In the genomic region with DNA sequence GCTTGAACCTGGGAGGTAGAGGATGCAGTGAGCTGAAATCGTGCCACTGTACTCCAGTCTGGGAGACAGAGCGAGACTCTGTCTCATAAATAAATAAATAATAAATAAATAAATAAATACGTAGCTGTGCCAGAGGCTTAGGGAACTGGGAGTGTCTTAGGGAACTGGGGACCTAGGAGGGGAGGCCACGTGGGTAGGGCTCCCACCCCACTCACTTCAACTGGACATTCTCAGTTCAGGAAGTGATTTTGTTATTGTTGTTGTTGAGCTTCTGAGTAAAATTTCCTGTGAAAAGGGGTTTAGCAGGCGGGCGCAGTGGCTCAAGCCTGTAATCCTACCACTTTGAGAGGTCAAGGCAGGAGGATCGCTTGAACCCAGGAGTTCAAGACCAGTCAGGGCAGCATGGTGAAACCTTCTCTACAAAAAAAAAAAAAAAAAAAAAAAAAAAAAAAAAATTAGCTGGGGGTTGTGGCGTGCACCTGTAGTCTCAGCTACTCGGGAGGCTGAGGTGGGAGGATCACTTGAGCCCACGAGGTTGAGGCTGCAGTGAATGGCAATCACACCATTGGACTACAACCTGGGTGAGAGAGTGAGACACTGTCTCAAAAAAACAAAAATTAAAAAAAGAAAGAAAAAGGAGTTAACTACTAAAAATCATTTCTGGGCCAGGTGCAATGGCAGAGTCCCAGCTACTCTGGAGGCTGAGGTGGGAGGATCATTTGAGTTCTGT, we compare ENCODE assay signal across 22 cellular contexts.
"Had no signal": no experiment of that assay in that cellular context is flagged by ENCODE, and none has a peak within 500 bp of the region (broad histone marks: within the 10 kb centered on the region; RNA-seq: fewer than 3 reads in every experiment).

No MANE protein-coding gene starts in this region.

- H3K79me2 ChIP-seq: hepatocyte had no signal

- H3K27ac ChIP-seq: coronary artery, hepatocyte had no signal

- H2AFZ ChIP-seq: hepatocyte had no signal

- H3K4me2 ChIP-seq: hepatocyte had no signal

- H3K36me3 ChIP-seq: left lung had no signal

- H3K27ac Mint-ChIP-seq: activated CD4-positive, alpha-beta T cell treated with anti-CD3 and anti-CD28 coated beads, Interleukin-2, amount 10 ng/mL, durations not matched to agents 24 days and 14 days; activated naive CD4-positive, alpha-beta T cell treated with anti-CD3 and anti-CD28 coated beads, Interleukin-2, amount 50 U/mL, for 72 hours; activated T-cell treated with anti-CD3 and anti-CD28 coated beads, Interleukin-2, amount 50 U/mL, for 72 hours; nephron progenitor cell; progenitor cell of endocrine pancreas; WTC11 had no signal

- H3K36me3 Mint-ChIP-seq: activated naive CD4-positive, alpha-beta T cell treated with anti-CD3 and anti-CD28 coated beads, Interleukin-2, amount 50 U/mL, for 72 hours; WTC11 had no signal

- H3K4me3 ChIP-seq: coronary artery, hepatocyte, left lung had no signal

- H3K9me3 ChIP-seq: left lung had no signal

- H3K27me3 Mint-ChIP-seq: activated CD4-positive, alpha-beta T cell treated with anti-CD3 and anti-CD28 coated beads, Interleukin-2, amount 10 ng/mL, durations not matched to agents 24 days and 14 days; progenitor cell of endocrine pancreas had no signal

- H3K4me3 Mint-ChIP-seq: activated CD4-positive, alpha-beta T cell treated with anti-CD3 and anti-CD28 coated beads, Interleukin-2, amount 10 ng/mL, durations not matched to agents 24 days and 14 days; activated T-cell treated with anti-CD3 and anti-CD28 coated beads, Interleukin-2, amount 50 U/mL, for 72 hours; nephron progenitor cell; WTC11 had no signal

- DNase-seq: activated CD4-positive, alpha-beta T cell treated with anti-CD3 and anti-CD28 coated beads, Interleukin-2, amount 10 ng/mL, durations not matched to agents 24 days and 14 days; activated CD8-positive, alpha-beta memory T cell treated with anti-CD3 and anti-CD28 coated beads, Interleukin-2, amount 50 U/mL, for 48 hours; activated gamma-delta T cell; activated T-cell treated with anti-CD3 and anti-CD28 coated beads, Interleukin-2, amount 50 U/mL, for 72 hours; effector memory CD4-positive, alpha-beta T cell; left lung; nephron progenitor cell; occipital lobe; right cardiac atrium; small intestine; stimulated activated CD4-positive, alpha-beta T cell treated with anti-CD3 and anti-CD28 coated beads, Interleukin-4, amount 100 ng/mL, for 4 hours; stimulated activated CD8-positive, alpha-beta memory T cell treated with anti-CD3 and anti-CD28 coated beads, Interleukin-4, amount 100 ng/mL, for 48 hours; stimulated activated naive CD4-positive, alpha-beta T cell treated with Interleukin-2 at 50 U/mL for 16 hours; substantia nigra; trophoblast cell had no signal

- H3K27me3 ChIP-seq: hepatocyte, left lung had no signal

- H3K9me3 Mint-ChIP-seq: activated CD4-positive, alpha-beta T cell treated with anti-CD3 and anti-CD28 coated beads, Interleukin-2, amount 10 ng/mL, durations not matched to agents 24 days and 14 days; activated naive CD4-positive, alpha-beta T cell treated with anti-CD3 and anti-CD28 coated beads, Interleukin-2, amount 50 U/mL, for 72 hours; activated T-cell treated with anti-CD3 and anti-CD28 coated beads, Interleukin-2, amount 50 U/mL, for 72 hours; nephron progenitor cell; WTC11 had no signal

- ATAC-seq: activated naive CD4-positive, alpha-beta T cell treated with anti-CD3 and anti-CD28 coated beads, Interleukin-2, amount 50 U/mL, for 72 hours; activated T-cell treated with anti-CD3 and anti-CD28 coated beads, Interleukin-2, amount 50 U/mL, for 72 hours; left lung; right cardiac atrium; WTC11 had no signal

- FAIRE-seq: kidney, small intestine, TTC549 had no signal
